In the genomic region with DNA sequence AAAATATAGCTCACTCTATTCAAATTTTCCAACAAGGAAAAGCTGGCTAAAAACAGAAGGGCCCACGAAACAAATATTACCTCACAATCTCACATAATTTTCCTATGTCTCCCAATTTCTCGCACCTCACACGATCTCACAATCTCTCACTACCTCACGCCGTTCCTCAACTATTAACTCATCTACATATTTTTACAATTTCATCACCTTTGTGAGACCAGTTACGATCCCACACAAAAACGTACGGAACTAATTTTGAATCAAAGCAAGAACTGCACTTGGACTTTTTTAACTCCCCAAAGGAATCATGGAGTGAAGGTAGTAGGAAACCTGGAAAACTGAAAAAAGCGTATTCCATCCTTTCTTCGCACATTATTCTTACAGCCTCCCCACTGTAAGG, we compare ENCODE assay signal across 8 cellular contexts. TPM values are rescaled to one million over a fixed set of nuclear protein-coding genes. Genes with fewer than 3 reads are reported as not detected.
DNase-seq lines count a peak whose midpoint lies in the region; ATAC-seq, FAIRE-seq and TF ChIP-seq lines count a peak whose summit lies in the region.

No MANE protein-coding gene starts in this region.

- H3K27ac Mint-ChIP-seq in naive thymus-derived CD4-positive, alpha-beta T cell: peak overlapping the region in 2 of 9 donors; percentile 49 to 92

- H3K36me3 Mint-ChIP-seq in naive thymus-derived CD4-positive, alpha-beta T cell: peaks cover 0 to 14% (median 0%) of the 10 kb centered on the region in 5 donors

- TF ChIP-seq CTCF in AG10803 (conservative IDR thresholded peaks at IDR 0.05; ENCODE audit: low read length): no peak
- TF ChIP-seq CTCF in choroid plexus epithelial cell (conservative IDR thresholded peaks at IDR 0.05; ENCODE audit: low read depth, low read length): no peak

- H3K4me1 Mint-ChIP-seq in naive thymus-derived CD4-positive, alpha-beta T cell: peaks cover 17 to 62% (median 58%) of the 10 kb centered on the region in 7 donors

- intact Hi-C loops in naive thymus-derived CD4-positive, alpha-beta T cell (cut with micrococcal nuclease): loop anchor here in 1 of 2 donors (2.0 to 10.0 kb wide), 7 partner anchors 155 to 1262 kb away; partner anchors contain the start of genes ATP5MC1, CALCOCO2, KPNB1 and LRRC46

- peaks cover 0 to 8% (median 0%) of the 10 kb centered on the region in 11 donors for H3K9me3 Mint-ChIP-seq in naive thymus-derived CD4-positive, alpha-beta T cell

- no peaks in the 10 kb centered on the region for H3K27me3 Mint-ChIP-seq in naive thymus-derived CD4-positive, alpha-beta T cell

- no peak for FAIRE-seq in HTR-8/SVneo (lab: Jason Lieb, UNC)

- H3K4me1 ChIP-seq in naive thymus-derived CD4-positive, alpha-beta T cell (ENCODE audit: control insufficient read depth in 2 of 2, insufficient read depth in 2 of 2, low read length in 2 of 2): peaks cover 6 to 11% of the 10 kb centered on the region in 2 donors

- H3K36me3 ChIP-seq in naive thymus-derived CD4-positive, alpha-beta T cell (ENCODE audit: control insufficient read depth in 2 of 3, insufficient read depth in 3 of 3, low read length in 3 of 3): peaks cover 0 to 6% (median 0%) of the 10 kb centered on the region in 3 experiments

- ATAC-seq in naive thymus-derived CD4-positive, alpha-beta T cell: no peak
- ATAC-seq in GM21367 (IDR thresholded peaks at IDR 0.05; ENCODE audit: unreplicated experiment): no peak
- ATAC-seq in GM19035 (IDR thresholded peaks at IDR 0.05; ENCODE audit: unreplicated experiment): no peak

- POLR2A ChIA-PET in naive thymus-derived CD4-positive, alpha-beta T cell (lab: Charles Lee): interaction anchor here (1.2 to 1.6 kb wide), 2 partner anchors 8 to 12 kb away, joined by 4 to 5 read pairs; no protein-coding TSS in a partner anchor

- H3K9me3 ChIP-seq in naive thymus-derived CD4-positive, alpha-beta T cell (ENCODE audit: control insufficient read depth in 2 of 3, low read length in 3 of 3): no peaks in the 10 kb centered on the region

- peak overlapping the region; percentile 83 to 95 (median 91) for H3K4me3 Mint-ChIP-seq in naive thymus-derived CD4-positive, alpha-beta T cell

- H3K27ac ChIP-seq in naive thymus-derived CD4-positive, alpha-beta T cell (ENCODE audit: low read depth, low read length): peak overlapping the region; percentile 68

- H3K27me3 ChIP-seq in naive thymus-derived CD4-positive, alpha-beta T cell (ENCODE audit: control insufficient read depth in 2 of 2, insufficient read depth in 2 of 2, low read length in 2 of 2): no peaks in the 10 kb centered on the region

- CTCF ChIA-PET in naive thymus-derived CD4-positive, alpha-beta T cell (lab: Charles Lee): interaction anchor here (0.7 to 1.9 kb wide), 3 partner anchors 18 to 75 kb away, joined by 3 to 12 read pairs (median 3); no protein-coding TSS in a partner anchor

- DNase-seq in AG10803 (ENCODE audit: low read depth) (peak; percentile 73), choroid plexus epithelial cell (ENCODE audit: low read depth) (peak; percentile 54), NCI-H2171 (lab: John Stamatoyannopoulos, UW) (no peak), HTR-8/SVneo (ENCODE audit: insufficient read length, low spot score) (no peak)
- no peak for DNase-seq in Jurkat, Clone E6-1 (ENCODE audit: low read depth, low spot score)
- no peak for DNase-seq in naive thymus-derived CD4-positive, alpha-beta T cell

- H3K4me3 ChIP-seq in AG10803 (ENCODE audit: low read length) (peak overlapping the region; percentile 88), choroid plexus epithelial cell (ENCODE audit: low read depth, low read length) (peak overlapping the region; percentile 94)
- peak overlapping the region; percentile 82 for H3K4me3 ChIP-seq in Jurkat, Clone E6-1 (ENCODE audit: low read length)
- H3K4me3 ChIP-seq in naive thymus-derived CD4-positive, alpha-beta T cell (ENCODE audit: low read length): peak overlapping the region; percentile 78

RNA-seq across cellular contexts. Expression of gene CBX1, which starts 1.1 kb away (rescaled TPM):
- polyA plus RNA-seq in Jurkat, Clone E6-1 (2012; ENCODE audit: insufficient read depth, insufficient read length): 204 TPM
- 10 to 100 TPM; 16.4 to 56.7 (median 33.5) TPM for total RNA-seq in naive thymus-derived CD4-positive, alpha-beta T cell
- 10 to 100 TPM; 22.8 to 26.1 TPM for polyA plus RNA-seq in naive thymus-derived CD4-positive, alpha-beta T cell

RNA-seq across cellular contexts. Expression of gene SNX11, which starts 7.4 kb away (rescaled TPM):
- polyA plus RNA-seq in Jurkat, Clone E6-1 (2012; ENCODE audit: insufficient read depth, insufficient read length): 21.2 TPM
- 10 to 100 TPM; 12.3 to 35.1 (median 16.7) TPM for total RNA-seq in naive thymus-derived CD4-positive, alpha-beta T cell
- 10 to 100 TPM; 16.8 to 21.1 TPM for polyA plus RNA-seq in naive thymus-derived CD4-positive, alpha-beta T cell

RNA-seq across cellular contexts. Expression of gene NFE2L1, which starts 52.0 kb away (rescaled TPM):
- 84.2 TPM for polyA plus RNA-seq in Jurkat, Clone E6-1 (2012; ENCODE audit: insufficient read depth, insufficient read length)
- total RNA-seq in naive thymus-derived CD4-positive, alpha-beta T cell: 10 to 100 TPM; 34.7 to 65.2 (median 49.2) TPM
- 10 to 100 TPM in 1 of 2 donors, 1 to 10 TPM in 1; 8.7 to 15.8 TPM for polyA plus RNA-seq in naive thymus-derived CD4-positive, alpha-beta T cell

Comparison
In these comparisons a context has a peak if more than half of its experiments do, and no peak if none do; other contexts are left out.
1. DNase-seq: peak in AG10803 (single experiment) and choroid plexus epithelial cell (single experiment); none in Jurkat, Clone E6-1 (single experiment), naive thymus-derived CD4-positive, alpha-beta T cell (0 of 9), NCI-H2171 (single experiment) and HTR-8/SVneo (single experiment).
2. Peak in every context shown above with its lines, with median percentiles within 50 percentile points of each other: H3K4me3 ChIP-seq.